In genomic region chr15:62920569-62921502, GRCh38 we compare ENCODE assay signal across 16 cellular contexts.
DNase-seq lines count a peak whose midpoint lies in the region; ATAC-seq and TF ChIP-seq lines count a peak whose summit lies in the region.
"Had no signal": no experiment of that assay in that cellular context is flagged by ENCODE, and none has a peak within 500 bp of the region (broad histone marks: within the 10 kb centered on the region; RNA-seq: fewer than 3 reads in every experiment).

No MANE protein-coding gene starts in this region.

- H3K27me3 ChIP-seq in neutrophil = peaks cover 29% of the 10 kb centered on the region
- H3K27me3 ChIP-seq in CD4-positive, alpha-beta T cell (ENCODE audit: control insufficient read depth, insufficient read depth, low read length) = no peaks in the 10 kb centered on the region
- H3K27me3 ChIP-seq: colonic mucosa had no signal

- no peak for TF ChIP-seq CTCF in RWPE1 (conservative IDR thresholded peaks at IDR 0.05; ENCODE audit: low read depth)
- no peak for TF ChIP-seq CTCF in fibroblast of mammary gland (conservative IDR thresholded peaks at IDR 0.05; ENCODE audit: control insufficient read depth, insufficient read depth, low read depth, low read length)
- TF ChIP-seq CTCF in neutrophil (IDR thresholded peaks at IDR 0.05) = no peak
- TF ChIP-seq CTCF in CD4-positive, alpha-beta T cell (IDR thresholded peaks at IDR 0.05) = no peak

- H3K27ac ChIP-seq in RWPE1 = peak overlapping the region; percentile 73
- peak overlapping the region; percentile 47 for H3K27ac ChIP-seq in neutrophil
- no peak overlapping the region for H3K27ac ChIP-seq in CD4-positive, alpha-beta T cell (ENCODE audit: low read depth, low read length)
- H3K27ac ChIP-seq: colonic mucosa had no signal

- H3K4me1 ChIP-seq in neutrophil (ENCODE audit: control insufficient read depth in 1 of 2, insufficient read depth in 1 of 2, low read depth in 1 of 2, low read length in 1 of 2) = peaks cover 21 to 25% of the 10 kb centered on the region in 2 experiments
- H3K4me1 ChIP-seq: colonic mucosa had no signal

- H3K27ac Mint-ChIP-seq in CD4-positive, alpha-beta T cell = no peak overlapping the region
- H3K27ac Mint-ChIP-seq: activated T-cell treated with anti-CD3 and anti-CD28 coated beads, Interleukin-2, amount 50 U/mL, for 72 hours had no signal

- POLR2A ChIA-PET in RWPE1 (lab: Yijun Ruan, JAX; ENCODE audit: low non-redundant PET) = no interaction called here
- POLR2A ChIA-PET in CD4-positive, alpha-beta T cell (lab: Charles Lee) = no interaction called here

- H3K36me3 ChIP-seq in neutrophil = no peaks in the 10 kb centered on the region
- H3K36me3 ChIP-seq: colonic mucosa had no signal

- no peaks in the 10 kb centered on the region for H3K4me1 Mint-ChIP-seq in CD4-positive, alpha-beta T cell (ENCODE audit: low read depth)

- H3K9me3 ChIP-seq in neutrophil = no peaks in the 10 kb centered on the region
- H3K9me3 ChIP-seq in CD4-positive, alpha-beta T cell (ENCODE audit: control insufficient read depth, low read length) = no peaks in the 10 kb centered on the region
- H3K9me3 ChIP-seq: colonic mucosa had no signal

- no peak for ATAC-seq in GM19023 (IDR thresholded peaks at IDR 0.05; ENCODE audit: unreplicated experiment)
- no peak for ATAC-seq in HG02610 (IDR thresholded peaks at IDR 0.05; ENCODE audit: unreplicated experiment)
- ATAC-seq in CD4-positive, alpha-beta T cell (ENCODE audit: poor library complexity) = no peak
- ATAC-seq: activated T-cell treated with anti-CD3 and anti-CD28 coated beads, Interleukin-2, amount 50 U/mL, for 72 hours had no signal

- no peaks in the 10 kb centered on the region for H3K36me3 Mint-ChIP-seq in CD4-positive, alpha-beta T cell (ENCODE audit: low read depth)

- no peaks in the 10 kb centered on the region for H3K9me3 Mint-ChIP-seq in CD4-positive, alpha-beta T cell
- H3K9me3 Mint-ChIP-seq: activated T-cell treated with anti-CD3 and anti-CD28 coated beads, Interleukin-2, amount 50 U/mL, for 72 hours had no signal

- intact Hi-C loops in CD4-positive, alpha-beta T cell (cut with DNase I, micrococcal nuclease) = no loop called here

- CTCF ChIA-PET in RWPE1 (lab: Yijun Ruan, JAX) = no interaction called here
- CTCF ChIA-PET in CD4-positive, alpha-beta T cell (lab: Charles Lee) = no interaction called here

- no peak overlapping the region for H3K4me3 Mint-ChIP-seq in CD4-positive, alpha-beta T cell
- H3K4me3 Mint-ChIP-seq: activated T-cell treated with anti-CD3 and anti-CD28 coated beads, Interleukin-2, amount 50 U/mL, for 72 hours had no signal

- no peak overlapping the region for H3K4me3 ChIP-seq in fibroblast of mammary gland (ENCODE audit: control insufficient read depth, low read depth, low read length)
- no peak overlapping the region for H3K4me3 ChIP-seq in neutrophil (ENCODE audit: low read depth in 1 of 2, low read length in 1 of 2)
- H3K4me3 ChIP-seq: colonic mucosa had no signal

- peaks cover 29% of the 10 kb centered on the region for H3K27me3 Mint-ChIP-seq in CD4-positive, alpha-beta T cell

- DNase-seq in AG08395 (ENCODE audit: low spot score) (peak; percentile 53), RWPE1 (ENCODE audit: low spot score) (no peak), fibroblast of mammary gland (ENCODE audit: low read depth) (peak; percentile 68), cerebellar cortex (ENCODE audit: low spot score) (no peak)
- no peak for DNase-seq in CD4-positive, alpha-beta T cell
- DNase-seq: activated T-cell treated with anti-CD3 and anti-CD28 coated beads, Interleukin-2, amount 50 U/mL, for 72 hours; AML-193; colonic mucosa; GDM1; Kasumi-1; NCI-H345; SIG-M5; small intestine had no signal

Comparison
In these comparisons a context has a peak if more than half of its experiments do, and no peak if none do; other contexts are left out.
1. DNase-seq: peak in AG08395 (single experiment) and fibroblast of mammary gland (single experiment); none in RWPE1 (single experiment), CD4-positive, alpha-beta T cell (0 of 10) and cerebellar cortex (single experiment).